ENCODE assay signal across 18 cellular contexts in genomic region chr15:85598718-85599398, GRCh38.
A peak's percentile ranks its signal among the peaks of the same experiment; 100 is the strongest.
DNase-seq lines count a peak whose midpoint lies in the region; ATAC-seq and TF ChIP-seq lines count a peak whose summit lies in the region.
"Had no signal": no experiment of that assay in that cellular context is flagged by ENCODE, and none has a peak within 500 bp of the region (broad histone marks: within the 10 kb centered on the region; RNA-seq: fewer than 3 reads in every experiment).

No MANE protein-coding gene starts in this region.

- H3K27ac ChIP-seq in GM23338 (ENCODE audit: low read depth) = peak overlapping the region; percentile 61; the same call in 1 of the 2 replicates
- H3K27ac ChIP-seq in left lung = peak overlapping the region in 1 of 2 donors; percentile 56
- peak overlapping the region; percentile 42 for H3K27ac ChIP-seq in psoas muscle
- H3K27ac ChIP-seq: PC-9 had no signal

- intact Hi-C loops in left lung (cut with DNase I) (no loop called here), psoas muscle (cut with DNase I) (no loop called here)

- H3K36me3 Mint-ChIP-seq in GM23338 (ENCODE audit: low read depth) (no peaks in the 10 kb centered on the region), mesothelial cell of epicardium (peaks cover 3% of the 10 kb centered on the region)

- peaks cover 5% of the 10 kb centered on the region for H4K20me1 ChIP-seq in GM23338 (replicated peaks; ENCODE audit: insufficient read depth)

- H3K79me2 ChIP-seq in GM23338 (replicated peaks; ENCODE audit: insufficient read depth) = no peaks in the 10 kb centered on the region

- TF ChIP-seq CTCF in GM23338 (conservative IDR thresholded peaks at IDR 0.05; ENCODE audit: low read depth in 2 of 2) = no peak
- TF ChIP-seq CTCF in left lung (IDR thresholded peaks at IDR 0.05) = no peak
- TF ChIP-seq CTCF in psoas muscle (IDR thresholded peaks at IDR 0.05) = no peak
- no peak for TF ChIP-seq CTCF in mesothelial cell of epicardium (IDR thresholded peaks at IDR 0.05; ENCODE audit: unreplicated experiment)

- WGBS in psoas muscle, 3 donors = 62 to 69% (median 69%) methylated on average over 5 of the region's 5 CpGs

- no peak for DNase-seq in GM23338 (ENCODE audit: low spot score)
- peak; percentile 95 for DNase-seq in dermis blood vessel endothelial cell
- DNase-seq in left lung = no peak
- no peak for DNase-seq in psoas muscle
- no peak for DNase-seq in mesothelial cell of epicardium (ENCODE audit: low spot score in 2 of 2, unreplicated experiment in 2 of 2)
- DNase-seq: activated CD4-positive, alpha-beta memory T cell treated with anti-CD3 and anti-CD28 coated beads, Interleukin-2, amount 10 ng/mL, durations not matched to agents 7 days and 5 days; hippocampal formation; kidney glomerular epithelial cell; naive B cell; NCI-H1694 treated with DMSO at 0.1 percent for 48 hours; NCI-H526 treated with DMSO at 0.1 percent for 48 hours; PC-9; stimulated activated naive B cell treated with anti-CD40 and anti-IgM and Interleukin-4, amounts not matched to agents 10 μg/mL and 1 μg/mL and 100 μg/mL, for 72 hours; SW 1271 had no signal

- no peak overlapping the region for H3K4me3 Mint-ChIP-seq in GM23338
- H3K4me3 Mint-ChIP-seq in mesothelial cell of epicardium = no peak overlapping the region
- H3K4me3 Mint-ChIP-seq: activated CD4-positive, alpha-beta memory T cell treated with anti-CD3 and anti-CD28 coated beads, Interleukin-2, amount 10 ng/mL, durations not matched to agents 7 days and 5 days; stimulated activated naive B cell treated with anti-CD40 and anti-IgM and Interleukin-4, amounts not matched to agents 10 μg/mL and 1 μg/mL and 100 μg/mL, for 72 hours had no signal

- H3K4me3 ChIP-seq in GM23338 (no peak overlapping the region), left lung (no peak overlapping the region), psoas muscle (no peak overlapping the region)
- H3K4me3 ChIP-seq: PC-9, skin epidermis had no signal

- H3K4me2 ChIP-seq in GM23338 = no peak overlapping the region
- H3K4me2 ChIP-seq: PC-9 had no signal

- no peaks in the 10 kb centered on the region for H3K9me2 ChIP-seq in GM23338 (ENCODE audit: insufficient read depth)

- H3K9me3 Mint-ChIP-seq in GM23338 = no peaks in the 10 kb centered on the region
- no peaks in the 10 kb centered on the region for H3K9me3 Mint-ChIP-seq in mesothelial cell of epicardium
- H3K9me3 Mint-ChIP-seq: activated CD4-positive, alpha-beta memory T cell treated with anti-CD3 and anti-CD28 coated beads, Interleukin-2, amount 10 ng/mL, durations not matched to agents 7 days and 5 days; naive B cell; stimulated activated naive B cell treated with anti-CD40 and anti-IgM and Interleukin-4, amounts not matched to agents 10 μg/mL and 1 μg/mL and 100 μg/mL, for 72 hours had no signal

- no peak overlapping the region for H2AFZ ChIP-seq in GM23338
- H2AFZ ChIP-seq: PC-9 had no signal

- peaks cover 2% of the 10 kb centered on the region; the same call in 1 of the 3 replicates for H3K4me1 Mint-ChIP-seq in GM23338
- peaks cover 22% of the 10 kb centered on the region for H3K4me1 Mint-ChIP-seq in mesothelial cell of epicardium

- H3K27ac Mint-ChIP-seq in GM23338 = no peak overlapping the region
- no peak overlapping the region for H3K27ac Mint-ChIP-seq in mesothelial cell of epicardium
- H3K27ac Mint-ChIP-seq: activated CD4-positive, alpha-beta memory T cell treated with anti-CD3 and anti-CD28 coated beads, Interleukin-2, amount 10 ng/mL, durations not matched to agents 7 days and 5 days had no signal

- H3K4me1 ChIP-seq in GM23338 (ENCODE audit: insufficient read depth) (no peaks in the 10 kb centered on the region), left lung (peaks cover 0 to 61% of the 10 kb centered on the region in 2 donors), psoas muscle (peaks cover 42% of the 10 kb centered on the region)

- no peaks in the 10 kb centered on the region for H3F3A ChIP-seq in GM23338 (replicated peaks; ENCODE audit: low read depth)

- no peaks in the 10 kb centered on the region for H3K36me3 ChIP-seq in GM23338 (ENCODE audit: insufficient read depth)
- peaks cover 0 to 50% of the 10 kb centered on the region in 2 donors for H3K36me3 ChIP-seq in left lung
- no peaks in the 10 kb centered on the region for H3K36me3 ChIP-seq in psoas muscle (ENCODE audit: insufficient read depth in 1 of 2, low read depth in 1 of 2)

- ATAC-seq in GM23338 (no peak), left lung (peak; percentile 20), psoas muscle (no peak), GM18498 (IDR thresholded peaks at IDR 0.05; ENCODE audit: unreplicated experiment) (no peak), HG03342 (IDR thresholded peaks at IDR 0.05; ENCODE audit: unreplicated experiment) (no peak), GM21619 (IDR thresholded peaks at IDR 0.05; ENCODE audit: unreplicated experiment) (no peak)
- ATAC-seq: stimulated activated naive B cell treated with anti-CD40 and anti-IgM and Interleukin-4, amounts not matched to agents 10 μg/mL and 1 μg/mL and 100 μg/mL, for 72 hours had no signal

- H3K27me3 Mint-ChIP-seq in GM23338 (ENCODE audit: insufficient read depth, low read depth, poor library complexity) (peaks cover 2% of the 10 kb centered on the region), mesothelial cell of epicardium (ENCODE audit: low read depth) (no peaks in the 10 kb centered on the region)
- H3K27me3 Mint-ChIP-seq: activated CD4-positive, alpha-beta memory T cell treated with anti-CD3 and anti-CD28 coated beads, Interleukin-2, amount 10 ng/mL, durations not matched to agents 7 days and 5 days; naive B cell; stimulated activated naive B cell treated with anti-CD40 and anti-IgM and Interleukin-4, amounts not matched to agents 10 μg/mL and 1 μg/mL and 100 μg/mL, for 72 hours had no signal

- H3K9me3 ChIP-seq in left lung = no peaks in the 10 kb centered on the region
- H3K9me3 ChIP-seq in psoas muscle = no peaks in the 10 kb centered on the region

- no peaks in the 10 kb centered on the region for H3K27me3 ChIP-seq in GM23338 (ENCODE audit: insufficient read depth)
- no peaks in the 10 kb centered on the region for H3K27me3 ChIP-seq in left lung
- no peaks in the 10 kb centered on the region for H3K27me3 ChIP-seq in psoas muscle (ENCODE audit: insufficient read depth in 3 of 3, low read length in 2 of 3)

TF ChIP-seq in GM23338, 12 proteins besides CTCF, POLR2A, EP300 and RAD21 (continues in another document):
- TF ChIP-seq CREB1 (CRISPR knock-in tag; IDR thresholded peaks at IDR 0.05; ENCODE audit: low read depth) = no peak
- no peak for TF ChIP-seq NANOG (IDR thresholded peaks at IDR 0.05; ENCODE audit: borderline replicate concordance)
- no peak for TF ChIP-seq ZNF462 (CRISPR knock-in tag; IDR thresholded peaks at IDR 0.05)
- no peak for TF ChIP-seq ZNF331 (CRISPR knock-in tag; IDR thresholded peaks at IDR 0.05; ENCODE audit: low read depth)
